Comparison of ENCODE assay signal across 1 cellular context in the genomic region with DNA sequence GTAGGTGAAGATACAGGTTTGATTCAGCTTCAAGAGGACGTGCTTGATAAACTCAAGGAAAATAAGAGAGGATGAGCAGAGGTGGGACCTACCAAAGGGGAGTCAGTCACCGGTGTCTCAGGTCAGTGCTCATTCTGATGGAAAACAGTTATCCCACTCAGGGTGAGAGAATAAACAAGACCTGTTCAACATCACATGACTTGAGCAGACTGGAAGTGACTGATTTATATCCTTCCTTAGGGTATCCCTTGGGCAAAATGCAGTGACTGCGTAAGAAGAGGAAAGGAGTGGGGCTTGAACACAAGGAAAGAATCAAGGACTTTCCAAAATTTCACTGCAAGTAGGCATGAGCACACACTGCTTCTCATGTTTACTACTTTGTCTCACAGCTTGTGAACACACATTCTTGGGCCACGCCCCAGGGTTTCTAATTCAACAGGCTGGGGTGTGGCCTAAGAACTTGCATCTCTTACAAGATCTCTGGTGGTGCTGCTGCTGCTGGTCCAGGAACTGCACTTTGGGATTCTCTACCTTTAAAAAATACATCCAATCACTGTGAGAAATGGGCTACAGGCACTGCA.
A peak's percentile ranks its signal among the peaks of the same experiment; 100 is the strongest.
TF ChIP-seq lines count a peak whose summit lies in the region.

No MANE protein-coding gene starts in this region.

TF ChIP-seq in K562, 482 proteins besides CTCF, POLR2A, EP300 and RAD21:
- TF ChIP-seq, protein P1, sequence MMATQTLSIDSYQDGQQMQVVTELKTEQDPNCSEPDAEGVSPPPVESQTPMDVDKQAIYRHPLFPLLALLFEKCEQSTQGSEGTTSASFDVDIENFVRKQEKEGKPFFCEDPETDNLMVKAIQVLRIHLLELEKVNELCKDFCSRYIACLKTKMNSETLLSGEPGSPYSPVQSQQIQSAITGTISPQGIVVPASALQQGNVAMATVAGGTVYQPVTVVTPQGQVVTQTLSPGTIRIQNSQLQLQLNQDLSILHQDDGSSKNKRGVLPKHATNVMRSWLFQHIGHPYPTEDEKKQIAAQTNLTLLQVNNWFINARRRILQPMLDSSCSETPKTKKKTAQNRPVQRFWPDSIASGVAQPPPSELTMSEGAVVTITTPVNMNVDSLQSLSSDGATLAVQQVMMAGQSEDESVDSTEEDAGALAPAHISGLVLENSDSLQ (IDR thresholded peaks at IDR 0.05), result 0 out of 2 replicates have a peak, but pooled peaks have one; percentile 21
- no peak for TF ChIP-seq HMGN3 (IDR thresholded peaks at IDR 0.05; ENCODE audit: borderline replicate concordance, extremely low read depth, insufficient read length, low read depth, low read length)
- TF ChIP-seq ZNF212 (CRISPR knock-in tag; IDR thresholded peaks at IDR 0.05), result no peak
- no peak for TF ChIP-seq EZH2 (IDR thresholded peaks at IDR 0.05; ENCODE audit: borderline replicate concordance, low read depth, low read length)
- no peak for TF ChIP-seq HDAC3 (IDR thresholded peaks at IDR 0.05; ENCODE audit: borderline replicate concordance, partially characterized antibody)
- TF ChIP-seq, protein P2, sequence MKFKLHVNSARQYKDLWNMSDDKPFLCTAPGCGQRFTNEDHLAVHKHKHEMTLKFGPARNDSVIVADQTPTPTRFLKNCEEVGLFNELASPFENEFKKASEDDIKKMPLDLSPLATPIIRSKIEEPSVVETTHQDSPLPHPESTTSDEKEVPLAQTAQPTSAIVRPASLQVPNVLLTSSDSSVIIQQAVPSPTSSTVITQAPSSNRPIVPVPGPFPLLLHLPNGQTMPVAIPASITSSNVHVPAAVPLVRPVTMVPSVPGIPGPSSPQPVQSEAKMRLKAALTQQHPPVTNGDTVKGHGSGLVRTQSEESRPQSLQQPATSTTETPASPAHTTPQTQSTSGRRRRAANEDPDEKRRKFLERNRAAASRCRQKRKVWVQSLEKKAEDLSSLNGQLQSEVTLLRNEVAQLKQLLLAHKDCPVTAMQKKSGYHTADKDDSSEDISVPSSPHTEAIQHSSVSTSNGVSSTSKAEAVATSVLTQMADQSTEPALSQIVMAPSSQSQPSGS (CRISPR knock-in tag; IDR thresholded peaks at IDR 0.05), result no peak
- TF ChIP-seq MEIS2 (IDR thresholded peaks at IDR 0.05; ENCODE audit: partially characterized antibody), result peak; percentile 37
- TF ChIP-seq, protein P3, sequence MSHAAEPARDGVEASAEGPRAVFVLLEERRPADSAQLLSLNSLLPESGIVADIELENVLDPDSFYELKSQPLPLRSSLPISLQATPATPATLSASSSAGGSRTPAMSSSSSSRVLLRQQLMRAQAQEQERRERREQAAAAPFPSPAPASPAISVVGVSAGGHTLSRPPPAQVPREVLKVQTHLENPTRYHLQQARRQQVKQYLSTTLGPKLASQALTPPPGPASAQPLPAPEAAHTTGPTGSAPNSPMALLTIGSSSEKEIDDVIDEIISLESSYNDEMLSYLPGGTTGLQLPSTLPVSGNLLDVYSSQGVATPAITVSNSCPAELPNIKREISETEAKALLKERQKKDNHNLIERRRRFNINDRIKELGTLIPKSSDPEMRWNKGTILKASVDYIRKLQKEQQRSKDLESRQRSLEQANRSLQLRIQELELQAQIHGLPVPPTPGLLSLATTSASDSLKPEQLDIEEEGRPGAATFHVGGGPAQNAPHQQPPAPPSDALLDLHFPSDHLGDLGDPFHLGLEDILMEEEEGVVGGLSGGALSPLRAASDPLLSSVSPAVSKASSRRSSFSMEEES (CRISPR knock-in tag; IDR thresholded peaks at IDR 0.05), result peak; percentile 56
- 0 out of 4 replicates have a peak, but pooled peaks of 1 of the 2 experiments have one; percentile 37 for TF ChIP-seq FOXK2 (conservative IDR thresholded peaks at IDR 0.05 in 1 of 2, IDR thresholded peaks at IDR 0.05 in 1 of 2; ENCODE audit: low read depth in 2 of 2)
